In the genomic region with DNA sequence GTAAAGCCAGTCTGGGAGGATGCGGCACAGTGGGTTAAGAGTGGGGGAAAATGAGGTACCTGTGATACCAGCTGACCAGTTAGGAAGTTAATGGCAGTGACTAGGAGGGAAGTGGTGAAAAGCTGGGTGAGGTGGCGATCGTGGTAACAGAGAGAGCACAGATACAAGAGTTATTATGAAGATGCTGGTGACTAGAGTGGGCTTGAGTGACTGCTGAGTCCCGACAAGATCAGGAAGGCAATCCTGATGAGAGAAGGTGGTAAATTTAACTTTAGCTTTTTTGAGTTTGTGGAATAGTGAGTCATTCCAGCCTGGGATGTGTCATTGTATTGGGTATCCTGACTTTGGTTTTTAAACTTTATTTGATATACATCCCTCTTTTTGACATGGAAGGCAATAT, we compare ENCODE assay signal across 1 cellular context.
TF ChIP-seq lines count a peak whose summit lies in the region.

No MANE protein-coding gene starts in this region.

TF ChIP-seq in SK-N-SH treated with all-trans-retinoic acid at 6 μM for 48 hours, 23 proteins besides CTCF, POLR2A, EP300 and RAD21 (continued from another document):
- TF ChIP-seq, protein P1, sequence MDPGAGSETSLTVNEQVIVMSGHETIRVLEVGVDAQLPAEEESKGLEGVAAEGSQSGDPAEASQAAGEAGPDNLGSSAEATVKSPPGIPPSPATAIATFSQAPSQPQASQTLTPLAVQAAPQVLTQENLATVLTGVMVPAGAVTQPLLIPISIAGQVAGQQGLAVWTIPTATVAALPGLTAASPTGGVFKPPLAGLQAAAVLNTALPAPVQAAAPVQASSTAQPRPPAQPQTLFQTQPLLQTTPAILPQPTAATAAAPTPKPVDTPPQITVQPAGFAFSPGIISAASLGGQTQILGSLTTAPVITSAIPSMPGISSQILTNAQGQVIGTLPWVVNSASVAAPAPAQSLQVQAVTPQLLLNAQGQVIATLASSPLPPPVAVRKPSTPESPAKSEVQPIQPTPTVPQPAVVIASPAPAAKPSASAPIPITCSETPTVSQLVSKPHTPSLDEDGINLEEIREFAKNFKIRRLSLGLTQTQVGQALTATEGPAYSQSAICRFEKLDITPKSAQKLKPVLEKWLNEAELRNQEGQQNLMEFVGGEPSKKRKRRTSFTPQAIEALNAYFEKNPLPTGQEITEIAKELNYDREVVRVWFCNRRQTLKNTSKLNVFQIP (CRISPR knock-in tag; IDR thresholded peaks at IDR 0.05; ENCODE audit: borderline replicate concordance, low read depth) = no peak
- TF ChIP-seq ARNTL (CRISPR knock-in tag; IDR thresholded peaks at IDR 0.05; ENCODE audit: borderline replicate concordance, low read depth) = no peak
- no peak for TF ChIP-seq SNAI2 (CRISPR knock-in tag; IDR thresholded peaks at IDR 0.05)
- TF ChIP-seq, protein P2, sequence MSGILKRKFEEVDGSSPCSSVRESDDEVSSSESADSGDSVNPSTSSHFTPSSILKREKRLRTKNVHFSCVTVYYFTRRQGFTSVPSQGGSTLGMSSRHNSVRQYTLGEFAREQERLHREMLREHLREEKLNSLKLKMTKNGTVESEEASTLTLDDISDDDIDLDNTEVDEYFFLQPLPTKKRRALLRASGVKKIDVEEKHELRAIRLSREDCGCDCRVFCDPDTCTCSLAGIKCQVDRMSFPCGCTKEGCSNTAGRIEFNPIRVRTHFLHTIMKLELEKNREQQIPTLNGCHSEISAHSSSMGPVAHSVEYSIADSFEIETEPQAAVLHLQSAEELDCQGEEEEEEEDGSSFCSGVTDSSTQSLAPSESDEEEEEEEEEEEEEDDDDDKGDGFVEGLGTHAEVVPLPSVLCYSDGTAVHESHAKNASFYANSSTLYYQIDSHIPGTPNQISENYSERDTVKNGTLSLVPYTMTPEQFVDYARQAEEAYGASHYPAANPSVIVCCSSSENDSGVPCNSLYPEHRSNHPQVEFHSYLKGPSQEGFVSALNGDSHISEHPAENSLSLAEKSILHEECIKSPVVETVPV (CRISPR knock-in tag; IDR thresholded peaks at IDR 0.05) = no peak
- TF ChIP-seq, protein P3, sequence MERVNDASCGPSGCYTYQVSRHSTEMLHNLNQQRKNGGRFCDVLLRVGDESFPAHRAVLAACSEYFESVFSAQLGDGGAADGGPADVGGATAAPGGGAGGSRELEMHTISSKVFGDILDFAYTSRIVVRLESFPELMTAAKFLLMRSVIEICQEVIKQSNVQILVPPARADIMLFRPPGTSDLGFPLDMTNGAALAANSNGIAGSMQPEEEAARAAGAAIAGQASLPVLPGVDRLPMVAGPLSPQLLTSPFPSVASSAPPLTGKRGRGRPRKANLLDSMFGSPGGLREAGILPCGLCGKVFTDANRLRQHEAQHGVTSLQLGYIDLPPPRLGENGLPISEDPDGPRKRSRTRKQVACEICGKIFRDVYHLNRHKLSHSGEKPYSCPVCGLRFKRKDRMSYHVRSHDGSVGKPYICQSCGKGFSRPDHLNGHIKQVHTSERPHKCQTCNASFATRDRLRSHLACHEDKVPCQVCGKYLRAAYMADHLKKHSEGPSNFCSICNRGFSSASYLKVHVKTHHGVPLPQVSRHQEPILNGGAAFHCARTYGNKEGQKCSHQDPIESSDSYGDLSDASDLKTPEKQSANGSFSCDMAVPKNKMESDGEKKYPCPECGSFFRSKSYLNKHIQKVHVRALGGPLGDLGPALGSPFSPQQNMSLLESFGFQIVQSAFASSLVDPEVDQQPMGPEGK (CRISPR knock-in tag; IDR thresholded peaks at IDR 0.05; ENCODE audit: borderline replicate concordance) = no peak
- TF ChIP-seq ESRRG (CRISPR knock-in tag; IDR thresholded peaks at IDR 0.05) = no peak
- no peak for TF ChIP-seq ZFP30 (CRISPR knock-in tag; IDR thresholded peaks at IDR 0.05)
- TF ChIP-seq, protein P4, sequence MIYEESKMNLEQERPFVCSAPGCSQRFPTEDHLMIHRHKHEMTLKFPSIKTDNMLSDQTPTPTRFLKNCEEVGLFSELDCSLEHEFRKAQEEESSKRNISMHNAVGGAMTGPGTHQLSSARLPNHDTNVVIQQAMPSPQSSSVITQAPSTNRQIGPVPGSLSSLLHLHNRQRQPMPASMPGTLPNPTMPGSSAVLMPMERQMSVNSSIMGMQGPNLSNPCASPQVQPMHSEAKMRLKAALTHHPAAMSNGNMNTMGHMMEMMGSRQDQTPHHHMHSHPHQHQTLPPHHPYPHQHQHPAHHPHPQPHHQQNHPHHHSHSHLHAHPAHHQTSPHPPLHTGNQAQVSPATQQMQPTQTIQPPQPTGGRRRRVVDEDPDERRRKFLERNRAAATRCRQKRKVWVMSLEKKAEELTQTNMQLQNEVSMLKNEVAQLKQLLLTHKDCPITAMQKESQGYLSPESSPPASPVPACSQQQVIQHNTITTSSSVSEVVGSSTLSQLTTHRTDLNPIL (CRISPR knock-in tag; IDR thresholded peaks at IDR 0.05; ENCODE audit: low read depth) = no peak
- TF ChIP-seq OSR1 (CRISPR knock-in tag; IDR thresholded peaks at IDR 0.05) = no peak
- no peak for TF ChIP-seq ZC3H10 (CRISPR knock-in tag; IDR thresholded peaks at IDR 0.05)
- no peak for TF ChIP-seq TCF4 (CRISPR knock-in tag; IDR thresholded peaks at IDR 0.05; ENCODE audit: borderline replicate concordance)
